Comparison of ENCODE assay signal across 8 cellular contexts in the genomic region with DNA sequence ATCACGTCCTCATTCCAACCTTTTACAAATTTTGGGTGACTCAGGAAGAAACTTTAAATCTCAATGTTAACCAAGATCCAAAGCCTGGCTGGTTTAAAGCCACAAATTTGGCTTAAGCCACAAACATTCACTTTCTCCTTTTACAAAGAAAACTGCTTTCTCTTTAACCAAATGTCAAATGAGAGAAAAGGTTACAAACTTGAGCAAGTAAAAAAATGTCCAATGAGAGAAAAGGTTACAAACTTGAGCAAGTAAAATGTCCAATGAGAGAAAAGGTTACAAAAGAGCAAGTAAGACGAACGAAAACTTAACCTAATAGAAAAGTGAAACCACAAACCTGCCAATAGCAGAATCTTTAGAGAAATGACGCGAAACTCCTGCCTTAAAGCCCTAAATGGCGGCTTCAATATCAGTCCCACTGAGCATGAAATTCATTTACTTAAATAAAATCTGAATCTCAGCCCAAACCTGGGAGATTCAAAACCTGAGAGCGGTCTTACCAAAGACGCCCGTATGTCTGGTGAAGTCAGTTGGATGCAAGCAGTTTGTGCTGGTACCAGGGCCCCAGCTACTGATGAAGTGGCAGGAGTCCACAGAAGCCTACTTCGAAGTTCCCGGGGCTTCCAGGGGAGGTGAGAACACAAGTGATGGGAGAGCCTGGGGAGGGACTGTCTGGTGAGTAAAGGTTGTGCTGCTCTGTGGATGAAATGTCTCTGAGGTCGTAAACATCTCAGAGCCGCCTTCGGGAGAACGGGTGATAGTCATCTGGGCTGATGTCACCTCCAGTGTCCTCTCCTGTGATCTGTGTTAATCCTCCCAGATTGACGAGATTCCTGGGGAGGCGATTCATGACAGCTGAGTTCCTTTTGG.
DNase-seq lines count a peak whose midpoint lies in the region; ATAC-seq, FAIRE-seq and TF ChIP-seq lines count a peak whose summit lies in the region.

No MANE protein-coding gene starts in this region.

- ATAC-seq in GM21528 (IDR thresholded peaks at IDR 0.05; ENCODE audit: low FRiP score, unreplicated experiment) (peak; percentile 83), left cardiac atrium (peak; percentile 89 to 94)

- CTCF ChIA-PET in RWPE1 (lab: Yijun Ruan, JAX): interaction anchor here (0.6 to 1.5 kb wide), 8 partner anchors 15 to 444 kb away, joined by 3 to 8 read pairs (median 3); no protein-coding TSS in a partner anchor

- POLR2A ChIA-PET in RWPE1 (lab: Yijun Ruan, JAX; ENCODE audit: low non-redundant PET): no interaction called here

- H3K27ac ChIP-seq in RWPE1 (peak overlapping the region; percentile 82), sigmoid colon (peak overlapping the region; percentile 87 to 90 (median 89))

- H3K4me3 ChIP-seq in adipocyte (ENCODE audit: low read length) (peak overlapping the region; percentile 92), sigmoid colon (peak overlapping the region; percentile 42 to 63 (median 56))

- H3K4me1 ChIP-seq in ES-I3 (ENCODE audit: insufficient read depth, low read length) (0 out of 2 replicates have a peak, but pooled peaks cover 3% of the 10 kb centered on the region), adipocyte (ENCODE audit: control insufficient read depth, insufficient read depth, low read length) (peaks cover 10% of the 10 kb centered on the region), sigmoid colon (peaks cover 0 to 14% (median 8%) of the 10 kb centered on the region in 4 donors)

- TF ChIP-seq CTCF in RWPE1 (conservative IDR thresholded peaks at IDR 0.05; ENCODE audit: low read depth) (no peak), sigmoid colon (IDR thresholded peaks at IDR 0.05) (no peak)

- H3K9ac ChIP-seq in ES-I3 (ENCODE audit: low read depth, low read length) (peak overlapping the region; percentile 39; the same call in 1 of the 2 replicates), adipocyte (ENCODE audit: low read length) (peak overlapping the region; percentile 90)

- peak; percentile 71 for DNase-seq in HTR-8/SVneo (ENCODE audit: insufficient read length, low spot score)
- peak; percentile 95 for DNase-seq in RWPE1 (ENCODE audit: low spot score)
- DNase-seq in adipocyte (ENCODE audit: low read depth): peak; percentile 94
- DNase-seq in left cardiac atrium: peak; percentile 37
- DNase-seq in sigmoid colon: no peak
- no peak for DNase-seq in ureter (ENCODE audit: low spot score)

- WGBS in sigmoid colon, 2 donors: 8 to 12% methylated on average over 17 of the region's 17 CpGs

- H3K27me3 ChIP-seq in adipocyte (replicated peaks; ENCODE audit: control insufficient read depth, insufficient read depth, low read length) (peaks cover 5% of the 10 kb centered on the region), sigmoid colon (no peaks in the 10 kb centered on the region)

- TF ChIP-seq EP300 in sigmoid colon (IDR thresholded peaks at IDR 0.05): no peak

- H3K36me3 ChIP-seq in ES-I3 (ENCODE audit: insufficient read depth, low read length): no peaks in the 10 kb centered on the region
- no peaks in the 10 kb centered on the region for H3K36me3 ChIP-seq in adipocyte (ENCODE audit: control insufficient read depth, insufficient read depth, low read length, severe bottlenecking)
- H3K36me3 ChIP-seq in sigmoid colon: no peaks in the 10 kb centered on the region

- no peak for FAIRE-seq in HTR-8/SVneo (lab: Jason Lieb, UNC)

- H3K9me3 ChIP-seq in ES-I3 (ENCODE audit: control insufficient read depth, insufficient read depth, low read length) (no peaks in the 10 kb centered on the region), adipocyte (ENCODE audit: control insufficient read depth, low read length) (no peaks in the 10 kb centered on the region), sigmoid colon (no peaks in the 10 kb centered on the region)

- TF ChIP-seq POLR2A in sigmoid colon (IDR thresholded peaks at IDR 0.05): no peak

- intact Hi-C loops in left cardiac atrium (cut with DNase I) (loop anchor here (2.0 to 10.0 kb wide), 3 partner anchors 266 to 839 kb away; no protein-coding TSS in a partner anchor), sigmoid colon (cut with DNase I) (loop anchor here (5.0 to 10.0 kb wide), 4 partner anchors 74 to 836 kb away; partner anchors contain the start of genes INSIG1 and PAXIP1)

Comparison
In these comparisons a context has a peak if more than half of its experiments do, and no peak if none do; other contexts are left out.
1. DNase-seq: peak in HTR-8/SVneo (single experiment), RWPE1 (single experiment), adipocyte (single experiment) and left cardiac atrium (single experiment); none in sigmoid colon (single experiment) and ureter (single experiment).